In the genomic region with DNA sequence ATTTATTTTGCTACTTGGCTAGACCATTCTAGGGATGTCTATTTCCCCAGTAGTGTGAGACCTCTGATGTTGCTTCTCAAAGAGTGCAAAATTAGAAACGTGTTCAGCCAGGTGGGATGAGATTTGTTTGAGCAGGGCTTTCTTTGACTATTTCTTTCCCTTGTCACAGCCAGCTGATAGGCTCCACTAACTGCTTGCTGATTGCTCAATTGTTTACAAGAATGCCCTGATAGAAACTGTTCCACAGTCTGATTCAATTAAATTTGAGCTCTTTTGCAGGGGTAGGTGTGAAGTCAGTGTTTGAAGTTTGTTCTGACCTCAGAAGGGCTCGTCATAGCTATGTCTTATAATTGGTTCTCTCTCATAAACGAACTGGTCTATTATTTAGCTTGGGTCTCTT, we compare ENCODE assay signal across 27 cellular contexts.
"Had no signal": no experiment of that assay in that cellular context is flagged by ENCODE, and none has a peak within 500 bp of the region (broad histone marks: within the 10 kb centered on the region; RNA-seq: fewer than 3 reads in every experiment).

No MANE protein-coding gene starts in this region.

- ATAC-seq: effector memory CD8-positive, alpha-beta T cell; esophagus mucosa; gastrocnemius medialis; left colon; mucosa of descending colon had no signal

- H3K27ac Mint-ChIP-seq: dendritic cell treated with granulocyte-macrophage colony-stimulating factor and Interleukin-4, amounts not matched to agents 40 ng/mL and 50 ng/mL, for 4 days; effector memory CD8-positive, alpha-beta T cell; endodermal cell; immature natural killer cell; mesothelial cell of epicardium had no signal

- H3K27ac ChIP-seq: colonic mucosa, epithelial cell of prostate, esophagus squamous epithelium, gastrocnemius medialis, heart right ventricle, left lung, lower lobe of right lung had no signal

- DNase-seq: colonic mucosa; cortex of kidney; effector CD8-positive, alpha-beta T cell; effector memory CD8-positive, alpha-beta T cell; endodermal cell; erythroblast; esophagus squamous epithelium; foreskin fibroblast; foreskin melanocyte; gastrocnemius medialis; glutamatergic neuron; head of caudate nucleus; heart right ventricle; immature natural killer cell; islet precursor cell; kidney; kidney glomerular epithelial cell; left lung; lower lobe of right lung; mesenchymal stem cell had no signal

- H3K36me3 ChIP-seq: colonic mucosa, esophagus squamous epithelium, gastrocnemius medialis, heart right ventricle, left lung, lower lobe of right lung had no signal

- FAIRE-seq: endometrium, kidney had no signal

- H3K27me3 Mint-ChIP-seq: dendritic cell treated with granulocyte-macrophage colony-stimulating factor and Interleukin-4, amounts not matched to agents 40 ng/mL and 50 ng/mL, for 4 days had no signal

- H3K4me3 ChIP-seq: colonic mucosa, esophagus squamous epithelium, gastrocnemius medialis, heart right ventricle, left lung, lower lobe of right lung, mucosa of descending colon had no signal

- H3K27me3 ChIP-seq: colonic mucosa, esophagus squamous epithelium, gastrocnemius medialis, left lung had no signal

- H3K4me1 ChIP-seq: colonic mucosa, gastrocnemius medialis, heart right ventricle, left lung, lower lobe of right lung had no signal

- H3K4me3 Mint-ChIP-seq: dendritic cell treated with granulocyte-macrophage colony-stimulating factor and Interleukin-4, amounts not matched to agents 40 ng/mL and 50 ng/mL, for 4 days; effector memory CD8-positive, alpha-beta T cell; endodermal cell; immature natural killer cell; mesothelial cell of epicardium had no signal

- H3K36me3 Mint-ChIP-seq: immature natural killer cell, mesothelial cell of epicardium had no signal

- H3K9me3 ChIP-seq: colonic mucosa, esophagus squamous epithelium, gastrocnemius medialis, heart right ventricle, left lung, lower lobe of right lung, mucosa of descending colon had no signal

- H3K4me1 Mint-ChIP-seq: immature natural killer cell, mesothelial cell of epicardium had no signal
